1 cellular context compared by ENCODE assay signal in the genomic region with DNA sequence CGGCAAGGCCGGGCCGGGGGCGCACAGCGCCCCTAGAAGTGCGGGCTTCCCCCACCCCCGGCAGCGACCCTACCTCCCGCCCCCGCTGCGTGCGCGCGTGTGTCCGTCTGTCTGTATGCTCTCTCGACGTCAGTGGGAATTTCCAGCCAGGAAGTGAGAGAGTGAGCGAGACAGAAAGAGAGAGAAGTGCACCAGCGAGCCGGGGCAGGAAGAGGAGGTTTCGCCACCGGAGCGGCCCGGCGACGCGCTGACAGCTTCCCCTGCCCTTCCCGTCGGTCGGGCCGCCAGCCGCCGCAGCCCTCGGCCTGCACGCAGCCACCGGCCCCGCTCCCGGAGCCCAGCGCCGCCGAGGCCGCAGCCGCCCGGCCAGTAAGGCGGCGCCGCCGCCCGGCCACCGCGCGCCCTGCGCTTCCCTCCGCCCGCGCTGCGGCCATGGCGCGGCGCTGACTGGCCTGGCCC.
TF ChIP-seq lines count a peak whose summit lies in the region.

A gene with protein sequence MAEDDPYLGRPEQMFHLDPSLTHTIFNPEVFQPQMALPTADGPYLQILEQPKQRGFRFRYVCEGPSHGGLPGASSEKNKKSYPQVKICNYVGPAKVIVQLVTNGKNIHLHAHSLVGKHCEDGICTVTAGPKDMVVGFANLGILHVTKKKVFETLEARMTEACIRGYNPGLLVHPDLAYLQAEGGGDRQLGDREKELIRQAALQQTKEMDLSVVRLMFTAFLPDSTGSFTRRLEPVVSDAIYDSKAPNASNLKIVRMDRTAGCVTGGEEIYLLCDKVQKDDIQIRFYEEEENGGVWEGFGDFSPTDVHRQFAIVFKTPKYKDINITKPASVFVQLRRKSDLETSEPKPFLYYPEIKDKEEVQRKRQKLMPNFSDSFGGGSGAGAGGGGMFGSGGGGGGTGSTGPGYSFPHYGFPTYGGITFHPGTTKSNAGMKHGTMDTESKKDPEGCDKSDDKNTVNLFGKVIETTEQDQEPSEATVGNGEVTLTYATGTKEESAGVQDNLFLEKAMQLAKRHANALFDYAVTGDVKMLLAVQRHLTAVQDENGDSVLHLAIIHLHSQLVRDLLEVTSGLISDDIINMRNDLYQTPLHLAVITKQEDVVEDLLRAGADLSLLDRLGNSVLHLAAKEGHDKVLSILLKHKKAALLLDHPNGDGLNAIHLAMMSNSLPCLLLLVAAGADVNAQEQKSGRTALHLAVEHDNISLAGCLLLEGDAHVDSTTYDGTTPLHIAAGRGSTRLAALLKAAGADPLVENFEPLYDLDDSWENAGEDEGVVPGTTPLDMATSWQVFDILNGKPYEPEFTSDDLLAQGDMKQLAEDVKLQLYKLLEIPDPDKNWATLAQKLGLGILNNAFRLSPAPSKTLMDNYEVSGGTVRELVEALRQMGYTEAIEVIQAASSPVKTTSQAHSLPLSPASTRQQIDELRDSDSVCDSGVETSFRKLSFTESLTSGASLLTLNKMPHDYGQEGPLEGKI (plus strand): TSS at position 184 of the 459 bp plus-strand sequence. CDS start 24,160 bp downstream, outside the sequence.

TF ChIP-seq in GM12878, 131 proteins besides CTCF, POLR2A, EP300 and RAD21 (continued from another document and continues in another):
- TF ChIP-seq, protein P1, sequence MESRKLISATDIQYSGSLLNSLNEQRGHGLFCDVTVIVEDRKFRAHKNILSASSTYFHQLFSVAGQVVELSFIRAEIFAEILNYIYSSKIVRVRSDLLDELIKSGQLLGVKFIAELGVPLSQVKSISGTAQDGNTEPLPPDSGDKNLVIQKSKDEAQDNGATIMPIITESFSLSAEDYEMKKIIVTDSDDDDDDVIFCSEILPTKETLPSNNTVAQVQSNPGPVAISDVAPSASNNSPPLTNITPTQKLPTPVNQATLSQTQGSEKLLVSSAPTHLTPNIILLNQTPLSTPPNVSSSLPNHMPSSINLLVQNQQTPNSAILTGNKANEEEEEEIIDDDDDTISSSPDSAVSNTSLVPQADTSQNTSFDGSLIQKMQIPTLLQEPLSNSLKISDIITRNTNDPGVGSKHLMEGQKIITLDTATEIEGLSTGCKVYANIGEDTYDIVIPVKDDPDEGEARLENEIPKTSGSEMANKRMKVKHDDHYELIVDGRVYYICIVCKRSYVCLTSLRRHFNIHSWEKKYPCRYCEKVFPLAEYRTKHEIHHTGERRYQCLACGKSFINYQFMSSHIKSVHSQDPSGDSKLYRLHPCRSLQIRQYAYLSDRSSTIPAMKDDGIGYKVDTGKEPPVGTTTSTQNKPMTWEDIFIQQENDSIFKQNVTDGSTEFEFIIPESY (IDR thresholded peaks at IDR 0.05), result no peak
- no peak for TF ChIP-seq ZNF207 (IDR thresholded peaks at IDR 0.05; ENCODE audit: borderline replicate concordance)
- TF ChIP-seq RELA (IDR thresholded peaks at IDR 0.05; ENCODE audit: borderline replicate concordance, partially characterized antibody), result peak; percentile 100
- TF ChIP-seq, protein P2, sequence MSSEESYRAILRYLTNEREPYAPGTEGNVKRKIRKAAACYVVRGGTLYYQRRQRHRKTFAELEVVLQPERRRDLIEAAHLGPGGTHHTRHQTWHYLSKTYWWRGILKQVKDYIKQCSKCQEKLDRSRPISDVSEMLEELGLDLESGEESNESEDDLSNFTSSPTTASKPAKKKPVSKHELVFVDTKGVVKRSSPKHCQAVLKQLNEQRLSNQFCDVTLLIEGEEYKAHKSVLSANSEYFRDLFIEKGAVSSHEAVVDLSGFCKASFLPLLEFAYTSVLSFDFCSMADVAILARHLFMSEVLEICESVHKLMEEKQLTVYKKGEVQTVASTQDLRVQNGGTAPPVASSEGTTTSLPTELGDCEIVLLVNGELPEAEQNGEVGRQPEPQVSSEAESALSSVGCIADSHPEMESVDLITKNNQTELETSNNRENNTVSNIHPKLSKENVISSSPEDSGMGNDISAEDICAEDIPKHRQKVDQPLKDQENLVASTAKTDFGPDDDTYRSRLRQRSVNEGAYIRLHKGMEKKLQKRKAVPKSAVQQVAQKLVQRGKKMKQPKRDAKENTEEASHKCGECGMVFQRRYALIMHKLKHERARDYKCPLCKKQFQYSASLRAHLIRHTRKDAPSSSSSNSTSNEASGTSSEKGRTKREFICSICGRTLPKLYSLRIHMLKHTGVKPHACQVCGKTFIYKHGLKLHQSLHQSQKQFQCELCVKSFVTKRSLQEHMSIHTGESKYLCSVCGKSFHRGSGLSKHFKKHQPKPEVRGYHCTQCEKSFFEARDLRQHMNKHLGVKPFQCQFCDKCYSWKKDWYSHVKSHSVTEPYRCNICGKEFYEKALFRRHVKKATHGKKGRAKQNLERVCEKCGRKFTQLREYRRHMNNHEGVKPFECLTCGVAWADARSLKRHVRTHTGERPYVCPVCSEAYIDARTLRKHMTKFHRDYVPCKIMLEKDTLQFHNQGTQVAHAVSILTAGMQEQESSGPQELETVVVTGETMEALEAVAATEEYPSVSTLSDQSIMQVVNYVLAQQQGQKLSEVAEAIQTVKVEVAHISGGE (CRISPR knock-in tag; IDR thresholded peaks at IDR 0.05), result no peak
- no peak; the same call in 1 of the 2 replicates for TF ChIP-seq ASH2L (IDR thresholded peaks at IDR 0.05; ENCODE audit: borderline replicate concordance, low read depth)
- no peak for TF ChIP-seq BACH1 (IDR thresholded peaks at IDR 0.05; ENCODE audit: borderline replicate concordance)
- TF ChIP-seq FOXM1 (IDR thresholded peaks at IDR 0.05; ENCODE audit: low read depth, low read length), result peak; percentile 44; the same call in 1 of the 2 replicates
- TF ChIP-seq, protein P3, sequence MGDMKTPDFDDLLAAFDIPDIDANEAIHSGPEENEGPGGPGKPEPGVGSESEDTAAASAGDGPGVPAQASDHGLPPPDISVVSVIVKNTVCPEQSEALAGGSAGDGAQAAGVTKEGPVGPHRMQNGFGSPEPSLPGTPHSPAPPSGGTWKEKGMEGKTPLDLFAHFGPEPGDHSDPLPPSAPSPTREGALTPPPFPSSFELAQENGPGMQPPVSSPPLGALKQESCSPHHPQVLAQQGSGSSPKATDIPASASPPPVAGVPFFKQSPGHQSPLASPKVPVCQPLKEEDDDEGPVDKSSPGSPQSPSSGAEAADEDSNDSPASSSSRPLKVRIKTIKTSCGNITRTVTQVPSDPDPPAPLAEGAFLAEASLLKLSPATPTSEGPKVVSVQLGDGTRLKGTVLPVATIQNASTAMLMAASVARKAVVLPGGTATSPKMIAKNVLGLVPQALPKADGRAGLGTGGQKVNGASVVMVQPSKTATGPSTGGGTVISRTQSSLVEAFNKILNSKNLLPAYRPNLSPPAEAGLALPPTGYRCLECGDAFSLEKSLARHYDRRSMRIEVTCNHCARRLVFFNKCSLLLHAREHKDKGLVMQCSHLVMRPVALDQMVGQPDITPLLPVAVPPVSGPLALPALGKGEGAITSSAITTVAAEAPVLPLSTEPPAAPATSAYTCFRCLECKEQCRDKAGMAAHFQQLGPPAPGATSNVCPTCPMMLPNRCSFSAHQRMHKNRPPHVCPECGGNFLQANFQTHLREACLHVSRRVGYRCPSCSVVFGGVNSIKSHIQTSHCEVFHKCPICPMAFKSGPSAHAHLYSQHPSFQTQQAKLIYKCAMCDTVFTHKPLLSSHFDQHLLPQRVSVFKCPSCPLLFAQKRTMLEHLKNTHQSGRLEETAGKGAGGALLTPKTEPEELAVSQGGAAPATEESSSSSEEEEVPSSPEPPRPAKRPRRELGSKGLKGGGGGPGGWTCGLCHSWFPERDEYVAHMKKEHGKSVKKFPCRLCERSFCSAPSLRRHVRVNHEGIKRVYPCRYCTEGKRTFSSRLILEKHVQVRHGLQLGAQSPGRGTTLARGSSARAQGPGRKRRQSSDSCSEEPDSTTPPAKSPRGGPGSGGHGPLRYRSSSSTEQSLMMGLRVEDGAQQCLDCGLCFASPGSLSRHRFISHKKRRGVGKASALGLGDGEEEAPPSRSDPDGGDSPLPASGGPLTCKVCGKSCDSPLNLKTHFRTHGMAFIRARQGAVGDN (IDR thresholded peaks at IDR 0.05), result peak; percentile 28; the same call in 1 of the 2 replicates
- no peak for TF ChIP-seq CEBPB (IDR thresholded peaks at IDR 0.05; ENCODE audit: borderline replicate concordance in 1 of 2, low read depth in 2 of 2, low read length in 2 of 2)
- TF ChIP-seq TAF1 (IDR thresholded peaks at IDR 0.05; ENCODE audit: borderline replicate concordance, low read depth, low read length), result peak; percentile 86
- TF ChIP-seq TCF7 (IDR thresholded peaks at IDR 0.05; ENCODE audit: borderline replicate concordance), result no peak
- peak; percentile 76; the same call in 1 of the 2 replicates for TF ChIP-seq BCL11A (IDR thresholded peaks at IDR 0.05; ENCODE audit: low read depth, low read length)
- no peak for TF ChIP-seq FOXK2 (IDR thresholded peaks at IDR 0.05)
- no peak for TF ChIP-seq NRF1 (conservative IDR thresholded peaks at IDR 0.05; ENCODE audit: low read depth, low read length)
- TF ChIP-seq SMARCA5 (IDR thresholded peaks at IDR 0.05), result peak; percentile 70; the same call in 1 of the 2 replicates
- TF ChIP-seq KAT2A (conservative IDR thresholded peaks at IDR 0.05; ENCODE audit: control insufficient read depth, low read depth, low read length), result no peak
- peak; percentile 29; the same call in 1 of the 2 replicates for TF ChIP-seq RUNX3 (IDR thresholded peaks at IDR 0.05; ENCODE audit: low read length)
- peak; percentile 89; the same call in 1 of the 2 replicates for TF ChIP-seq SPI1 (IDR thresholded peaks at IDR 0.05; ENCODE audit: borderline replicate concordance, insufficient read depth, low read depth, low read length)
- no peak for TF ChIP-seq HDGF (IDR thresholded peaks at IDR 0.05)
- TF ChIP-seq, protein P4, sequence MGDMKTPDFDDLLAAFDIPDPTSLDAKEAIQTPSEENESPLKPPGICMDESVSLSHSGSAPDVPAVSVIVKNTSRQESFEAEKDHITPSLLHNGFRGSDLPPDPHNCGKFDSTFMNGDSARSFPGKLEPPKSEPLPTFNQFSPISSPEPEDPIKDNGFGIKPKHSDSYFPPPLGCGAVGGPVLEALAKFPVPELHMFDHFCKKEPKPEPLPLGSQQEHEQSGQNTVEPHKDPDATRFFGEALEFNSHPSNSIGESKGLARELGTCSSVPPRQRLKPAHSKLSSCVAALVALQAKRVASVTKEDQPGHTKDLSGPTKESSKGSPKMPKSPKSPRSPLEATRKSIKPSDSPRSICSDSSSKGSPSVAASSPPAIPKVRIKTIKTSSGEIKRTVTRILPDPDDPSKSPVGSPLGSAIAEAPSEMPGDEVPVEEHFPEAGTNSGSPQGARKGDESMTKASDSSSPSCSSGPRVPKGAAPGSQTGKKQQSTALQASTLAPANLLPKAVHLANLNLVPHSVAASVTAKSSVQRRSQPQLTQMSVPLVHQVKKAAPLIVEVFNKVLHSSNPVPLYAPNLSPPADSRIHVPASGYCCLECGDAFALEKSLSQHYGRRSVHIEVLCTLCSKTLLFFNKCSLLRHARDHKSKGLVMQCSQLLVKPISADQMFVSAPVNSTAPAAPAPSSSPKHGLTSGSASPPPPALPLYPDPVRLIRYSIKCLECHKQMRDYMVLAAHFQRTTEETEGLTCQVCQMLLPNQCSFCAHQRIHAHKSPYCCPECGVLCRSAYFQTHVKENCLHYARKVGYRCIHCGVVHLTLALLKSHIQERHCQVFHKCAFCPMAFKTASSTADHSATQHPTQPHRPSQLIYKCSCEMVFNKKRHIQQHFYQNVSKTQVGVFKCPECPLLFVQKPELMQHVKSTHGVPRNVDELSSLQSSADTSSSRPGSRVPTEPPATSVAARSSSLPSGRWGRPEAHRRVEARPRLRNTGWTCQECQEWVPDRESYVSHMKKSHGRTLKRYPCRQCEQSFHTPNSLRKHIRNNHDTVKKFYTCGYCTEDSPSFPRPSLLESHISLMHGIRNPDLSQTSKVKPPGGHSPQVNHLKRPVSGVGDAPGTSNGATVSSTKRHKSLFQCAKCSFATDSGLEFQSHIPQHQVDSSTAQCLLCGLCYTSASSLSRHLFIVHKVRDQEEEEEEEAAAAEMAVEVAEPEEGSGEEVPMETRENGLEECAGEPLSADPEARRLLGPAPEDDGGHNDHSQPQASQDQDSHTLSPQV (IDR thresholded peaks at IDR 0.05), result 0 out of 2 replicates have a peak, but pooled peaks have one; percentile 22
- TF ChIP-seq ZBED1 (IDR thresholded peaks at IDR 0.05; ENCODE audit: borderline replicate concordance), result no peak
- TF ChIP-seq YY1 (IDR thresholded peaks at IDR 0.05; ENCODE audit: low read depth, low read length), result 0 out of 2 replicates have a peak, but pooled peaks have one; percentile 24
- TF ChIP-seq, protein P5, sequence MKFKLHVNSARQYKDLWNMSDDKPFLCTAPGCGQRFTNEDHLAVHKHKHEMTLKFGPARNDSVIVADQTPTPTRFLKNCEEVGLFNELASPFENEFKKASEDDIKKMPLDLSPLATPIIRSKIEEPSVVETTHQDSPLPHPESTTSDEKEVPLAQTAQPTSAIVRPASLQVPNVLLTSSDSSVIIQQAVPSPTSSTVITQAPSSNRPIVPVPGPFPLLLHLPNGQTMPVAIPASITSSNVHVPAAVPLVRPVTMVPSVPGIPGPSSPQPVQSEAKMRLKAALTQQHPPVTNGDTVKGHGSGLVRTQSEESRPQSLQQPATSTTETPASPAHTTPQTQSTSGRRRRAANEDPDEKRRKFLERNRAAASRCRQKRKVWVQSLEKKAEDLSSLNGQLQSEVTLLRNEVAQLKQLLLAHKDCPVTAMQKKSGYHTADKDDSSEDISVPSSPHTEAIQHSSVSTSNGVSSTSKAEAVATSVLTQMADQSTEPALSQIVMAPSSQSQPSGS (IDR thresholded peaks at IDR 0.05; ENCODE audit: low read length), result 0 out of 2 replicates have a peak, but pooled peaks have one; percentile 20
- no peak for TF ChIP-seq HCFC1 (IDR thresholded peaks at IDR 0.05; ENCODE audit: low read length)
- TF ChIP-seq RBBP5 (conservative IDR thresholded peaks at IDR 0.05), result no peak
- peak; percentile 94 for TF ChIP-seq CREB1 (IDR thresholded peaks at IDR 0.05; ENCODE audit: low read depth)
- TF ChIP-seq TCF3 (IDR thresholded peaks at IDR 0.05; ENCODE audit: borderline replicate concordance, insufficient read depth, low read depth, low read length), result peak; percentile 77; the same call in 1 of the 2 replicates
- TF ChIP-seq POU2F2 (IDR thresholded peaks at IDR 0.05; ENCODE audit: borderline replicate concordance, low read depth, low read length), result peak; percentile 69; the same call in 2 of the 3 replicates
- TF ChIP-seq, protein P6, sequence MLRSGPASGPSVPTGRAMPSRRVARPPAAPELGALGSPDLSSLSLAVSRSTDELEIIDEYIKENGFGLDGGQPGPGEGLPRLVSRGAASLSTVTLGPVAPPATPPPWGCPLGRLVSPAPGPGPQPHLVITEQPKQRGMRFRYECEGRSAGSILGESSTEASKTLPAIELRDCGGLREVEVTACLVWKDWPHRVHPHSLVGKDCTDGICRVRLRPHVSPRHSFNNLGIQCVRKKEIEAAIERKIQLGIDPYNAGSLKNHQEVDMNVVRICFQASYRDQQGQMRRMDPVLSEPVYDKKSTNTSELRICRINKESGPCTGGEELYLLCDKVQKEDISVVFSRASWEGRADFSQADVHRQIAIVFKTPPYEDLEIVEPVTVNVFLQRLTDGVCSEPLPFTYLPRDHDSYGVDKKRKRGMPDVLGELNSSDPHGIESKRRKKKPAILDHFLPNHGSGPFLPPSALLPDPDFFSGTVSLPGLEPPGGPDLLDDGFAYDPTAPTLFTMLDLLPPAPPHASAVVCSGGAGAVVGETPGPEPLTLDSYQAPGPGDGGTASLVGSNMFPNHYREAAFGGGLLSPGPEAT (IDR thresholded peaks at IDR 0.05; ENCODE audit: low read depth), result peak; percentile 22; the same call in 1 of the 2 replicates
- peak; percentile 73 for TF ChIP-seq TCF12 (IDR thresholded peaks at IDR 0.05; ENCODE audit: low read depth, low read length)
- no peak for TF ChIP-seq CHD2 (IDR thresholded peaks at IDR 0.05; ENCODE audit: borderline replicate concordance, low read depth, low read length)
- no peak for TF ChIP-seq NR2C1 (IDR thresholded peaks at IDR 0.05)
- TF ChIP-seq ZNF274 (IDR thresholded peaks at IDR 0.05; ENCODE audit: insufficient read depth, insufficient read length), result no peak
- TF ChIP-seq ETV6 (conservative IDR thresholded peaks at IDR 0.05 in 1 of 2, IDR thresholded peaks at IDR 0.05 in 1 of 2; ENCODE audit: borderline replicate concordance in 1 of 2, low read depth in 1 of 2), result peak in 1 of 2 experiments; percentile 85; a peak in 2 of 4 replicates
- TF ChIP-seq ZNF384 (IDR thresholded peaks at IDR 0.05; ENCODE audit: borderline replicate concordance, low read depth, low read length), result no peak
- TF ChIP-seq KLF5 (IDR thresholded peaks at IDR 0.05; ENCODE audit: partially characterized antibody), result no peak
